8 cellular contexts compared by ENCODE assay signal in the genomic region with DNA sequence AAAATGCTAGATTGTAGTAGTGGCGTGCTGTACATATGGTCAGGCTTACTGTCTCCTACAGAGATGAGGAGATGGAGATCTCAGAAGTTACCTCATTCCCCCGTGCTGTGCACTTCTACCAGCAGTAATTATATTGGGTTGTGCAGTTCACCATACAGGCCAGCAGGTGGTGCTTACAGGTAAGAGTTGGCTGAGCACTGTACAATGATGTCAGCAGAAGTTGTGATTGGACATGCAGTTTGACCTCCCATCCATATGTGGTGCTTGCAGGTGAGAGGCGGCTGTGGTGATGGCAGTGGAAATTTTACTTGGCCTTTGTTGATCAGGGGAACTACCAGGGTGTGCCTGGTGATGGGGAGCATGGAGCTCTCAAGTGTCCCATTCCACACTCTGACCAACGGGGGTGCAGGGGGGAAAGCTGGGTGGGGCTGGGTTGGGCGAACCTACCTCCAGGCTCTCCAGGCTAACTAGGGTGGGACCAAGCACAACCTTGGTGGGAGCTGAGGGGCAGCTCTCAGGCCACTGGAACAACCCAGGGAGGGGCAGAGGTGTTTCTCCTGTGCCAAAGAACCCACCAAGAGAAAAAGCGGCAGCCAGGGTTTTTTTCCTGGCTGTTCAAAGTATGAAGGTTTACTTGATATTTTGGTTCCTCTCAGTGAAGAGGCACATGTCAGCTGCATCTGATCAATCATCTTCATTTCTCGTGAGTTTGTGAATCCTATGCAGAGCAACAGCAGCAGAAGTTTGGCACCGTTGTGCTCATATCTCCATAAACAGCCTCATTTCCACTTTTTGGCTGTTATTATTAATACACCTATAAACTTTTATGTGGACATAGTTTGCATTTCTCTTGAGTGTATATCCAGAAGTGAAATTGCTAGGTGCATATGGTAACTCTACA.
DNase-seq lines count a peak whose midpoint lies in the region; ATAC-seq and TF ChIP-seq lines count a peak whose summit lies in the region.

No MANE protein-coding gene starts in this region.

- no peak overlapping the region for H3K4me3 Mint-ChIP-seq in Calu3 (ENCODE audit: low read depth, unreplicated experiment)
- H3K4me3 Mint-ChIP-seq in activated T-helper 2 cell treated with anti-CD3 and anti-CD28 coated beads, Interferon-gamma antibody, Interleukin-2, Interleukin-4, amounts not matched to agents 10 μg/mL and 5 μg/mL and 100 μg/mL, durations not matched to agents 14 hours and 24 hours and 36 hours (ENCODE audit: low read depth), result no peak overlapping the region

- 70% methylated on average over 8 of the region's 8 CpGs for WGBS in suprapubic skin

- no peaks in the 10 kb centered on the region for H3K27me3 Mint-ChIP-seq in Calu3 (ENCODE audit: unreplicated experiment)
- peaks cover 2% of the 10 kb centered on the region for H3K27me3 Mint-ChIP-seq in activated T-helper 2 cell treated with anti-CD3 and anti-CD28 coated beads, Interferon-gamma antibody, Interleukin-2, Interleukin-4, amounts not matched to agents 10 μg/mL and 5 μg/mL and 100 μg/mL, durations not matched to agents 14 hours and 24 hours and 36 hours (ENCODE audit: low read depth)

- H3K9me3 Mint-ChIP-seq in Calu3 (ENCODE audit: low read depth, unreplicated experiment), result no peaks in the 10 kb centered on the region
- no peaks in the 10 kb centered on the region for H3K9me3 Mint-ChIP-seq in activated T-helper 2 cell treated with anti-CD3 and anti-CD28 coated beads, Interferon-gamma antibody, Interleukin-2, Interleukin-4, amounts not matched to agents 10 μg/mL and 5 μg/mL and 100 μg/mL, durations not matched to agents 14 hours and 24 hours and 36 hours

- no peak for TF ChIP-seq EP300 in suprapubic skin (IDR thresholded peaks at IDR 0.05)

- H3K36me3 Mint-ChIP-seq in Calu3 (ENCODE audit: insufficient read depth, unreplicated experiment), result no peaks in the 10 kb centered on the region
- no peaks in the 10 kb centered on the region for H3K36me3 Mint-ChIP-seq in activated T-helper 2 cell treated with anti-CD3 and anti-CD28 coated beads, Interferon-gamma antibody, Interleukin-2, Interleukin-4, amounts not matched to agents 10 μg/mL and 5 μg/mL and 100 μg/mL, durations not matched to agents 14 hours and 24 hours and 36 hours (ENCODE audit: low read depth)

- peaks cover 3% of the 10 kb centered on the region for H3K9me3 ChIP-seq in suprapubic skin

- CTCF ChIA-PET in Calu3 (lab: Charles Lee), result interaction anchor here (1.0 kb wide), 1 partner anchor 206 kb away, joined by 3 read pairs; no protein-coding TSS in a partner anchor

- H3K4me1 ChIP-seq in suprapubic skin, result no peaks in the 10 kb centered on the region

- no peaks in the 10 kb centered on the region for H3K36me3 ChIP-seq in suprapubic skin

- BruUV-seq in Calu3 (replicated peaks; lab: Mats Ljungman, UMichigan), result no TSS peak

- peak; percentile 100 for ATAC-seq in GM18873 (IDR thresholded peaks at IDR 0.05; ENCODE audit: low FRiP score, unreplicated experiment)
- ATAC-seq in HG03045 (IDR thresholded peaks at IDR 0.05; ENCODE audit: unreplicated experiment), result peak; percentile 100

- TF ChIP-seq CTCF in Calu3 (IDR thresholded peaks at IDR 0.05; ENCODE audit: unreplicated experiment) (peak; percentile 57), suprapubic skin (IDR thresholded peaks at IDR 0.05) (peak in 1 of 2 donors; percentile 37)

- no peak overlapping the region for H3K4me3 ChIP-seq in suprapubic skin

- no peak overlapping the region for H3K27ac Mint-ChIP-seq in Calu3 (ENCODE audit: unreplicated experiment)
- H3K27ac Mint-ChIP-seq in activated T-helper 2 cell treated with anti-CD3 and anti-CD28 coated beads, Interferon-gamma antibody, Interleukin-2, Interleukin-4, amounts not matched to agents 10 μg/mL and 5 μg/mL and 100 μg/mL, durations not matched to agents 14 hours and 24 hours and 36 hours, result no peak overlapping the region

- no peak for TF ChIP-seq POLR2A in suprapubic skin (IDR thresholded peaks at IDR 0.05)

- intact Hi-C loops in Calu3 (cut with micrococcal nuclease; ENCODE audit: unreplicated experiment), result loop anchor here (1.0 to 5.0 kb wide), 4 partner anchors 133 to 368 kb away; partner anchors contain the start of gene GYPA
- intact Hi-C loops in activated T-helper 2 cell treated with anti-CD3 and anti-CD28 coated beads, Interferon-gamma antibody, Interleukin-2, Interleukin-4, amounts not matched to agents 10 μg/mL and 5 μg/mL and 100 μg/mL, durations not matched to agents 14 hours and 24 hours and 36 hours (cut with micrococcal nuclease), result loop anchor here (5.0 kb wide), 1 partner anchor 133 kb away; the partner anchor contains the start of gene GYPE

- DNase-seq in Calu3 (peak; percentile 63), NCI-H460 (ENCODE audit: extremely low read depth, low read depth) (peak; percentile 36), hepatic stellate cell (ENCODE audit: low spot score) (peak; percentile 3), suprapubic skin (ENCODE audit: low spot score in 2 of 2) (no peak)
- DNase-seq in activated T-helper 2 cell treated with anti-CD3 and anti-CD28 coated beads, Interferon-gamma antibody, Interleukin-2, Interleukin-4, amounts not matched to agents 10 μg/mL and 5 μg/mL and 100 μg/mL, durations not matched to agents 14 hours and 24 hours and 36 hours (ENCODE audit: low spot score), result peak; percentile 21
- peak; percentile 32 to 55 for DNase-seq in stimulated activated CD4-positive, alpha-beta T cell treated with anti-CD3 and anti-CD28 coated beads, Interleukin-2, amount 100 ng/mL, for 24 hours

- H3K4me1 Mint-ChIP-seq in Calu3 (ENCODE audit: low read depth, unreplicated experiment), result no peaks in the 10 kb centered on the region
- no peaks in the 10 kb centered on the region for H3K4me1 Mint-ChIP-seq in activated T-helper 2 cell treated with anti-CD3 and anti-CD28 coated beads, Interferon-gamma antibody, Interleukin-2, Interleukin-4, amounts not matched to agents 10 μg/mL and 5 μg/mL and 100 μg/mL, durations not matched to agents 14 hours and 24 hours and 36 hours (ENCODE audit: low read depth)

- no peaks in the 10 kb centered on the region for H3K27me3 ChIP-seq in suprapubic skin

- H3K27ac ChIP-seq in suprapubic skin, result no peak overlapping the region

Comparison
In these comparisons a context has a peak if more than half of its experiments do, and no peak if none do; other contexts are left out.
1. DNase-seq: peak in Calu3 (single experiment), NCI-H460 (single experiment), activated T-helper 2 cell treated with anti-CD3 and anti-CD28 coated beads, Interferon-gamma antibody, Interleukin-2, Interleukin-4, amounts not matched to agents 10 μg/mL and 5 μg/mL and 100 μg/mL, durations not matched to agents 14 hours and 24 hours and 36 hours (single experiment), hepatic stellate cell (single experiment) and stimulated activated CD4-positive, alpha-beta T cell treated with anti-CD3 and anti-CD28 coated beads, Interleukin-2, amount 100 ng/mL, for 24 hours (2 of 2); none in suprapubic skin (0 of 2).